In the genomic region with DNA sequence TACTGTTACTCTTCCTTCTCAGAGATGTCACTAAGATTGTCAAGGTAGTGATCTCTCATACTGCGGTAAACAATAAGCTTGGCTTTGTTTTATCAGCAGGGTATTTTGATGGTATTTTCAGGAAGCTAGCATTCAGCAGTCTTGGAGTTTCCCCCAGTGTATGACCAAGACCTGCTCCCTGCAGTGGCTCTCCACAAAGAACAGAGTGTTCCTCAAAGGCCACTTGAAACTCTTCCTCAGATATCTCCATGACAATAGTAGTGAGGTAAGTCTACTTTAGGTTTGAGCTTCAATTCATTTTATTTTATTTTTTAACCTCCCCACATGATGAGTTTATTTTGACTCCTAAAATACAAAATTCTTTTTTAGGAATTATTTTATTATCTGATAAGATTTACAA, we compare ENCODE assay signal across 33 cellular contexts.
"Had no signal": no experiment of that assay in that cellular context is flagged by ENCODE, and none has a peak within 500 bp of the region (broad histone marks: within the 10 kb centered on the region; RNA-seq: fewer than 3 reads in every experiment).

No MANE protein-coding gene starts in this region.

- H3K4me1 ChIP-seq: ascending aorta, gastrocnemius medialis, prostate gland, upper lobe of left lung, vagina had no signal

- H3K4me3 ChIP-seq: ascending aorta, cardiac muscle cell, coronary artery, dorsolateral prefrontal cortex, gastrocnemius medialis, ovary, prostate gland, skin epidermis, upper lobe of left lung, vagina had no signal

- ATAC-seq: activated CD4-positive, alpha-beta T cell treated with anti-CD3 and anti-CD28 coated beads for 36 hours; activated CD8-positive, alpha-beta memory T cell treated with anti-CD3 and anti-CD28 coated beads, Interleukin-2, amount 10 ng/mL, durations not matched to agents 7 days and 5 days; activated CD8-positive, alpha-beta T cell treated with anti-CD3 and anti-CD28 coated beads, Interleukin-2, amount 10 ng/mL, durations not matched to agents 7 days and 5 days; gastrocnemius medialis; left cardiac atrium; left ventricle myocardium superior; sciatic nerve; stimulated activated effector memory CD8-positive, alpha-beta T cell treated with anti-CD3 and anti-CD28 coated beads, Interleukin-12 subunit alpha, Interleukin-12 subunit beta, amount 100 ng/mL, for 72 hours; stimulated activated naive CD8-positive, alpha-beta T cell treated with anti-CD3 and anti-CD28 coated beads, Interleukin-15, amount 100 ng/mL, for 72 hours had no signal

- H3K9me3 ChIP-seq: ascending aorta, gastrocnemius medialis, neutrophil, ovary, prostate gland, upper lobe of left lung, vagina had no signal

- FAIRE-seq: keratinocyte had no signal

- H3K27ac ChIP-seq: ascending aorta, cardiac muscle cell, coronary artery, dorsolateral prefrontal cortex, gastrocnemius medialis, neutrophil, ovary, prostate gland, skin epidermis, upper lobe of left lung, vagina had no signal

- H3K36me3 ChIP-seq: ascending aorta, cardiac muscle cell, gastrocnemius medialis, neutrophil, ovary, prostate gland, upper lobe of left lung, vagina had no signal

- DNase-seq: activated CD4-positive, alpha-beta T cell treated with anti-CD3 and anti-CD28 coated beads for 36 hours; activated CD4-positive, CD25-positive, alpha-beta regulatory T cell; activated CD8-positive, alpha-beta memory T cell treated with anti-CD3 and anti-CD28 coated beads, Interleukin-2, amount 10 ng/mL, durations not matched to agents 7 days and 5 days; activated CD8-positive, alpha-beta T cell treated with anti-CD3 and anti-CD28 coated beads, Interleukin-2, amount 10 ng/mL, durations not matched to agents 7 days and 5 days; activated effector memory CD4-positive, alpha-beta T cell treated with anti-CD3 and anti-CD28 coated beads, Interleukin-2, amount 50 U/mL, for 16 hours; activated naive CD4-positive, alpha-beta T cell treated with anti-CD3 and anti-CD28 coated beads, Interleukin-2, amount 10 ng/mL, durations not matched to agents 7 days and 5 days; activated naive CD8-positive, alpha-beta T cell treated with anti-CD3 and anti-CD28 coated beads, Interleukin-2, amount 10 ng/mL, durations not matched to agents 7 days and 5 days; activated T-cell treated with anti-CD3 and anti-CD28 coated beads for 4 hours; cerebellar nuclear complex; dorsolateral prefrontal cortex; effector memory CD4-positive, alpha-beta T cell; gastrocnemius medialis; glutamatergic neuron; left cardiac atrium; left ventricle myocardium superior; nephron progenitor cell; ovary; retina; stimulated activated CD4-positive, alpha-beta T cell treated with anti-CD3 and anti-CD28 coated beads, Interleukin-4, amount 100 ng/mL, for 24 hours; stimulated activated naive CD8-positive, alpha-beta T cell treated with anti-CD3 and anti-CD28 coated beads, Interleukin-15, amount 100 ng/mL, for 72 hours; substantia nigra; T-helper 1 cell; upper lobe of left lung had no signal

- H3K27me3 ChIP-seq: ascending aorta, cardiac muscle cell, dorsolateral prefrontal cortex, gastrocnemius medialis, ovary, upper lobe of left lung, vagina had no signal
